8 cellular contexts compared by ENCODE assay signal in the genomic region with DNA sequence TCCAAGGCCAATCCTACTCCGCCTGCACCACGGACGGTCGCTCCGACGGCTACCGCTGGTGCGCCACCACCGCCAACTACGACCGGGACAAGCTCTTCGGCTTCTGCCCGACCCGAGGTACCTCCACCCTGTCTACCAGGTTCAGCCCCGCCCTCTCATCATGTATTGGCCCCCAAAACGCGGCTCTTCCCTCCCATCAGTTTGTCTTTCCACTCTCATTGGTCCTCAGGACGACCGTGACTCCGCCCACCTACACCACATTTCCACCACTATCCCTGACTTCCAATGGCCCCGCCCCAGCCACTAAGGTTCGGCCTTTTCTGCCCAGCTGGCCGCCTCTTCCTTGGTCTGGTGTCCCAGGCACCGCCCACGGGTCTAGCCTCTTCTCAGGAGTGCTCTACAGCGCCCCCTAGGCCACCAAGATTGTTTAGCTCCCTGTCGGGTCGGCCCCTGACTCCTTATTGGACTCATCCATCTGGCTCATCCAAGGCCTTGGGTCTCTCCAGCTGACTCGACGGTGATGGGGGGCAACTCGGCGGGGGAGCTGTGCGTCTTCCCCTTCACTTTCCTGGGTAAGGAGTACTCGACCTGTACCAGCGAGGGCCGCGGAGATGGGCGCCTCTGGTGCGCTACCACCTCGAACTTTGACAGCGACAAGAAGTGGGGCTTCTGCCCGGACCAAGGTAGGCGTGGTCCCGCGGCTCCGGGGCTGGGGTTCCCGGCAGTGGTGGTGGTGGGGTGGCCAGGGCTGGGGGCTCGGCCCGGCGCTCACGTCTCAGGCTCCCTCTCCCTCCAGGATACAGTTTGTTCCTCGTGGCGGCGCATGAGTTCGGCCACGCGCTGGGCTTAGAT. TPM values are rescaled to one million over a fixed set of nuclear protein-coding genes. Genes with fewer than 3 reads are reported as not detected.
DNase-seq lines count a peak whose midpoint lies in the region; ATAC-seq and TF ChIP-seq lines count a peak whose summit lies in the region.

No MANE protein-coding gene starts in this region.

- H3K4me3 Mint-ChIP-seq in Caco-2 (ENCODE audit: unreplicated experiment): no peak overlapping the region

- H3K4me1 Mint-ChIP-seq in Caco-2 (ENCODE audit: low read depth, unreplicated experiment): peaks cover 6% of the 10 kb centered on the region

- peaks cover 38% of the 10 kb centered on the region for H3K27me3 Mint-ChIP-seq in Caco-2 (ENCODE audit: insufficient read depth, unreplicated experiment)

- peak in 1 of 2 experiments; percentile 64 for TF ChIP-seq CTCF in Caco-2 (IDR thresholded peaks at IDR 0.05; ENCODE audit: insufficient read depth in 1 of 2, low read depth in 1 of 2, low read length in 1 of 2, severe bottlenecking in 1 of 2, unreplicated experiment in 1 of 2)
- peak; percentile 56 for TF ChIP-seq CTCF in LNCAP (IDR thresholded peaks at IDR 0.05)
- no peak for TF ChIP-seq CTCF in left ventricle myocardium inferior (IDR thresholded peaks at IDR 0.05; ENCODE audit: borderline replicate concordance)

- H3K4me3 ChIP-seq in Caco-2 (ENCODE audit: low read depth, low read length) (no peak overlapping the region), left ventricle myocardium inferior (no peak overlapping the region)

- H3K27me3 ChIP-seq in Caco-2 (replicated peaks; ENCODE audit: control insufficient read depth, insufficient read depth, low read length): no peaks in the 10 kb centered on the region; the same call in 1 of the 2 replicates
- H3K27me3 ChIP-seq in left ventricle myocardium inferior (ENCODE audit: low read depth): peaks cover 100% of the 10 kb centered on the region

- intact Hi-C loops in Caco-2 (cut with micrococcal nuclease; ENCODE audit: unreplicated experiment) (loop anchor here (5.0 to 10.0 kb wide), 2 partner anchors 40 to 343 kb away; partner anchors contain the start of gene ZNF335), left ventricle myocardium inferior (cut with micrococcal nuclease) (no loop called here)

- H3K9me3 Mint-ChIP-seq in Caco-2 (ENCODE audit: unreplicated experiment): peaks cover 9% of the 10 kb centered on the region

- no peak overlapping the region for H3K27ac Mint-ChIP-seq in Caco-2 (ENCODE audit: unreplicated experiment)

- no peaks in the 10 kb centered on the region for H3K36me3 ChIP-seq in Caco-2 (ENCODE audit: control insufficient read depth, insufficient read depth, low read length)
- no peaks in the 10 kb centered on the region for H3K36me3 ChIP-seq in left ventricle myocardium inferior

- peaks cover 4% of the 10 kb centered on the region for H3K36me3 Mint-ChIP-seq in Caco-2 (ENCODE audit: insufficient read depth, unreplicated experiment)

- peak; percentile 61 to 80 for DNase-seq in Caco-2
- DNase-seq in activated CD8-positive, alpha-beta memory T cell treated with anti-CD3 and anti-CD28 coated beads, Interleukin-2, amount 50 U/mL, for 4 hours: peak; percentile 34
- peak; percentile 60 for DNase-seq in left ventricle myocardium inferior
- peak; percentile 83 for DNase-seq in stimulated activated CD8-positive, alpha-beta memory T cell treated with anti-CD3 and anti-CD28 coated beads, Interleukin-4, amount 100 ng/mL, for 48 hours
- DNase-seq in NCI-H345 treated with DMSO at 0.1 percent for 48 hours (lab: John Stamatoyannopoulos, UW; ENCODE audit: unreplicated experiment): no peak

- H3K4me1 ChIP-seq in Caco-2 (peaks cover 8% of the 10 kb centered on the region), left ventricle myocardium inferior (peaks cover 18% of the 10 kb centered on the region)

- CTCF ChIA-PET in Caco-2 (lab: Charles Lee): interaction anchor here (1.1 to 2.8 kb wide), 4 partner anchors 11 to 41 kb away, joined by 4 to 14 read pairs (median 9); no protein-coding TSS in a partner anchor

- no peak overlapping the region for H3K27ac ChIP-seq in left ventricle myocardium inferior (replicated peaks)

- POLR2A ChIA-PET in Caco-2 (lab: Charles Lee): no interaction called here

- no peaks in the 10 kb centered on the region for H3K9me3 ChIP-seq in Caco-2
- no peaks in the 10 kb centered on the region for H3K9me3 ChIP-seq in left ventricle myocardium inferior (replicated peaks)

- ATAC-seq in HG03457 (IDR thresholded peaks at IDR 0.05; ENCODE audit: unreplicated experiment) (no peak), HG03159 (IDR thresholded peaks at IDR 0.05; ENCODE audit: unreplicated experiment) (no peak)

- BruUV-seq in Caco-2 (replicated peaks; lab: Mats Ljungman, UMichigan): no TSS peak

RNA-seq across cellular contexts. Expression of gene MMP9, which starts 3.1 kb away (rescaled TPM):
- total RNA-seq in Caco-2 (2022): 0.16 TPM in 1 of 2 replicates, not detected in the other
- 0.58 TPM for total RNA-seq in left ventricle myocardium inferior

RNA-seq across cellular contexts. Expression of gene SLC12A5, which starts 17.2 kb away (rescaled TPM):
- total RNA-seq in Caco-2 (2022): 0.56 and 1.9 TPM in 2 replicates
- not detected for total RNA-seq in left ventricle myocardium inferior

RNA-seq across cellular contexts. Expression of gene ZNF335, which starts 39.9 kb away (rescaled TPM):
- total RNA-seq in Caco-2 (2022) (35.1 and 38.1 TPM in 2 replicates), left ventricle myocardium inferior (8.1 TPM)
